In genomic region chr11:133243832-133244231, GRCh38 we compare ENCODE assay signal across 29 cellular contexts.
"Had no signal": no experiment of that assay in that cellular context is flagged by ENCODE, and none has a peak within 500 bp of the region (broad histone marks: within the 10 kb centered on the region; RNA-seq: fewer than 3 reads in every experiment).

No MANE protein-coding gene starts in this region.

- H3K9me3 ChIP-seq: left ventricle myocardium inferior, prostate gland, stomach, thyroid gland, upper lobe of right lung had no signal

- H3K9me3 Mint-ChIP-seq: dendritic cell treated with granulocyte-macrophage colony-stimulating factor and Interleukin-4, amounts not matched to agents 40 ng/mL and 50 ng/mL, for 4 days had no signal

- H3K36me3 ChIP-seq: breast epithelium, left ventricle myocardium inferior, ovary, prostate gland, sigmoid colon, stomach, thyroid gland, upper lobe of right lung had no signal

- H3K4me1 Mint-ChIP-seq: nephron; stimulated activated memory B cell treated with anti-CD40 and anti-IgM and Interleukin-4, amounts not matched to agents 10 μg/mL and 1 μg/mL and 100 μg/mL, for 72 hours had no signal

- FAIRE-seq: endometrium, frontal cortex, islet of Langerhans, small intestine had no signal

- H3K4me3 ChIP-seq: breast epithelium, left ventricle myocardium inferior, lung, ovary, prostate gland, sigmoid colon, stomach, thyroid gland, upper lobe of right lung had no signal

- H3K4me1 ChIP-seq: breast epithelium, left ventricle myocardium inferior, prostate gland, sigmoid colon, stomach, upper lobe of right lung had no signal

- H3K27me3 Mint-ChIP-seq: dendritic cell treated with granulocyte-macrophage colony-stimulating factor and Interleukin-4, amounts not matched to agents 40 ng/mL and 50 ng/mL, for 4 days; stimulated activated memory B cell treated with anti-CD40 and anti-IgM and Interleukin-4, amounts not matched to agents 10 μg/mL and 1 μg/mL and 100 μg/mL, for 72 hours had no signal

- H3K27me3 ChIP-seq: breast epithelium, ovary, thyroid gland, upper lobe of right lung had no signal

- H3K27ac ChIP-seq: breast epithelium, left ventricle myocardium inferior, ovary, prostate gland, sigmoid colon, stomach, thyroid gland, upper lobe of right lung had no signal

- H3K27ac Mint-ChIP-seq: activated naive CD4-positive, alpha-beta T cell treated with anti-CD3 and anti-CD28 coated beads, Interleukin-2, amount 50 U/mL, for 72 hours; dendritic cell treated with granulocyte-macrophage colony-stimulating factor and Interleukin-4, amounts not matched to agents 40 ng/mL and 50 ng/mL, for 4 days; nephron; stimulated activated memory B cell treated with anti-CD40 and anti-IgM and Interleukin-4, amounts not matched to agents 10 μg/mL and 1 μg/mL and 100 μg/mL, for 72 hours had no signal

- H3K36me3 Mint-ChIP-seq: stimulated activated memory B cell treated with anti-CD40 and anti-IgM and Interleukin-4, amounts not matched to agents 10 μg/mL and 1 μg/mL and 100 μg/mL, for 72 hours had no signal

- H3K4me3 Mint-ChIP-seq: activated T-cell treated with anti-CD3 and anti-CD28 coated beads, Interleukin-2, amount 50 U/mL, for 72 hours; dendritic cell treated with granulocyte-macrophage colony-stimulating factor and Interleukin-4, amounts not matched to agents 40 ng/mL and 50 ng/mL, for 4 days; nephron; stimulated activated memory B cell treated with anti-CD40 and anti-IgM and Interleukin-4, amounts not matched to agents 10 μg/mL and 1 μg/mL and 100 μg/mL, for 72 hours had no signal

- DNase-seq: activated CD4-positive, alpha-beta T cell treated with anti-CD3 and anti-CD28 coated beads for 4 hours; activated CD4-positive, alpha-beta T cell treated with anti-CD3 and anti-CD28 coated beads, Interleukin-2, amount 50 U/mL, for 4 hours; activated naive CD4-positive, alpha-beta T cell; activated T-cell treated with anti-CD3 and anti-CD28 coated beads for 4 hours; activated T-cell treated with anti-CD3 and anti-CD28 coated beads, Interleukin-2, amount 50 U/mL, for 72 hours; central memory CD4-positive, alpha-beta T cell; glutamatergic neuron; left ventricle myocardium inferior; ovary; retina; sigmoid colon; small intestine; stimulated activated CD4-positive, alpha-beta T cell treated with anti-CD3 and anti-CD28 coated beads, Interleukin-1b, Interleukin-23, amount 100 ng/mL, for 48 hours; stimulated activated CD4-positive, alpha-beta T cell treated with anti-CD3 and anti-CD28 coated beads, Interleukin-4, amount 100 ng/mL, for 4 hours; stimulated activated CD8-positive, alpha-beta memory T cell treated with anti-CD3 and anti-CD28 coated beads, Interleukin-4, amount 100 ng/mL, for 48 hours; stomach; T-helper 1 cell; upper lobe of right lung had no signal

- ATAC-seq: activated naive CD4-positive, alpha-beta T cell treated with anti-CD3 and anti-CD28 coated beads, Interleukin-2, amount 50 U/mL, for 72 hours; activated T-cell treated with anti-CD3 and anti-CD28 coated beads, Interleukin-2, amount 50 U/mL, for 72 hours; stimulated activated memory B cell treated with anti-CD40 and anti-IgM and Interleukin-4, amounts not matched to agents 10 μg/mL and 1 μg/mL and 100 μg/mL, for 72 hours; upper lobe of right lung had no signal
